12 cellular contexts compared by ENCODE assay signal in genomic region chr12:122126713-122127597, GRCh38. TPM values are rescaled to one million over a fixed set of nuclear protein-coding genes. Genes with fewer than 3 reads are reported as not detected.
DNase-seq lines count a peak whose midpoint lies in the region; ATAC-seq, FAIRE-seq and TF ChIP-seq lines count a peak whose summit lies in the region.
"Had no signal": no experiment of that assay in that cellular context is flagged by ENCODE, and none has a peak within 500 bp of the region (broad histone marks: within the 10 kb centered on the region; RNA-seq: fewer than 3 reads in every experiment).

No MANE protein-coding gene starts in this region.

- peaks cover 20% of the 10 kb centered on the region for H3K36me3 Mint-ChIP-seq in central memory CD8-positive, alpha-beta T cell (ENCODE audit: insufficient read depth)
- peaks cover 8% of the 10 kb centered on the region for H3K36me3 Mint-ChIP-seq in activated T-cell treated with anti-CD3 and anti-CD28 coated beads, Interleukin-2, amount 50 U/mL, for 4 hours (ENCODE audit: insufficient read depth)

- H3K36me3 ChIP-seq in H7 (replicated peaks; ENCODE audit: control insufficient read depth, insufficient read depth, low read length), result peaks cover 15% of the 10 kb centered on the region
- peaks cover 22% of the 10 kb centered on the region for H3K36me3 ChIP-seq in mucosa of descending colon (ENCODE audit: low read depth)

- DNase-seq in H7, result peak; percentile 68
- DNase-seq in central memory CD8-positive, alpha-beta T cell (ENCODE audit: low spot score in 2 of 2), result no peak
- DNase-seq in mucosa of descending colon, result peak in 1 of 3 donors; percentile 30
- no peak for DNase-seq in activated T-cell treated with anti-CD3 and anti-CD28 coated beads, Interleukin-2, amount 50 U/mL, for 4 hours
- DNase-seq in HTR-8/SVneo (ENCODE audit: insufficient read length, low spot score), result no peak
- DNase-seq: activated CD4-positive, alpha-beta T cell treated with anti-CD3 and anti-CD28 coated beads for 48 hours; NCI-H1436 treated with DMSO at 0.1 percent for 48 hours had no signal

- no peak overlapping the region for H3K4me3 Mint-ChIP-seq in central memory CD8-positive, alpha-beta T cell
- no peak overlapping the region for H3K4me3 Mint-ChIP-seq in activated T-cell treated with anti-CD3 and anti-CD28 coated beads, Interleukin-2, amount 50 U/mL, for 4 hours

- peak overlapping the region; percentile 10; the same call in 1 of the 2 replicates for H3K27ac ChIP-seq in 22Rv1

- H3K27ac Mint-ChIP-seq in central memory CD8-positive, alpha-beta T cell (ENCODE audit: low read depth), result peak overlapping the region; percentile 81

- H3K4me1 Mint-ChIP-seq in central memory CD8-positive, alpha-beta T cell, result peaks cover 24% of the 10 kb centered on the region
- H3K4me1 Mint-ChIP-seq in activated T-cell treated with anti-CD3 and anti-CD28 coated beads, Interleukin-2, amount 50 U/mL, for 4 hours (ENCODE audit: low read depth), result peaks cover 17% of the 10 kb centered on the region

- ATAC-seq in central memory CD8-positive, alpha-beta T cell (replicated peaks; ENCODE audit: extremely low read depth, poor library complexity, severe bottlenecking), result no peak
- ATAC-seq in mucosa of descending colon (peak; percentile 5), HG02642 (IDR thresholded peaks at IDR 0.05; ENCODE audit: poor library complexity, unreplicated experiment) (no peak), GM18519 (IDR thresholded peaks at IDR 0.05; ENCODE audit: low FRiP score, unreplicated experiment) (no peak)
- ATAC-seq in activated T-cell treated with anti-CD3 and anti-CD28 coated beads, Interleukin-2, amount 50 U/mL, for 4 hours, result no peak

- no peaks in the 10 kb centered on the region for H3K9me3 ChIP-seq in mucosa of descending colon

- H3K4me3 ChIP-seq in H7 (ENCODE audit: insufficient read depth, low read depth, low read length) (no peak overlapping the region), mucosa of descending colon (no peak overlapping the region)

- H3K27me3 Mint-ChIP-seq in central memory CD8-positive, alpha-beta T cell, result no peaks in the 10 kb centered on the region
- no peaks in the 10 kb centered on the region for H3K27me3 Mint-ChIP-seq in activated T-cell treated with anti-CD3 and anti-CD28 coated beads, Interleukin-2, amount 50 U/mL, for 4 hours (ENCODE audit: low read depth)

- intact Hi-C loops in mucosa of descending colon (cut with DNase I, micrococcal nuclease), result loop anchor here in 1 of 2 donors (5.0 kb wide), 1 partner anchor 75 kb away; no protein-coding TSS in a partner anchor

- no peaks in the 10 kb centered on the region for H3K9me3 Mint-ChIP-seq in central memory CD8-positive, alpha-beta T cell
- no peaks in the 10 kb centered on the region for H3K9me3 Mint-ChIP-seq in activated T-cell treated with anti-CD3 and anti-CD28 coated beads, Interleukin-2, amount 50 U/mL, for 4 hours

- TF ChIP-seq CTCF in 22Rv1 (IDR thresholded peaks at IDR 0.05), result peak; percentile 51
- TF ChIP-seq CTCF in mucosa of descending colon (IDR thresholded peaks at IDR 0.05), result no peak

- no peak for FAIRE-seq in HTR-8/SVneo (lab: Jason Lieb, UNC)
- FAIRE-seq: endometrium had no signal

- peaks cover 40% of the 10 kb centered on the region for H3K4me1 ChIP-seq in mucosa of descending colon (ENCODE audit: low read depth)

- no peaks in the 10 kb centered on the region for H3K27me3 ChIP-seq in H7 (ENCODE audit: control insufficient read depth, insufficient read depth, low read length)

RNA-seq across cellular contexts. Expression of gene IL31, which starts 47.1 kb away (rescaled TPM):
- total RNA-seq in H7 (2014; rRNA removed; shearing (Covaris generic)), result not detected in 2 replicates
- not detected for total RNA-seq in mucosa of descending colon
- total RNA-seq in activated T-cell treated with anti-CD3 and anti-CD28 coated beads, Interleukin-2, amount 50 U/mL, for 4 hours, result 10 to 100 TPM in 1 of 3 donors, 1 to 10 TPM in 2; 3.1 to 31.4 (median 5.3) TPM
- total RNA-seq: ureter had no signal

RNA-seq across cellular contexts. Expression of gene MLXIP, which starts 48.4 kb away (rescaled TPM):
- total RNA-seq in H7 (2014; rRNA removed; shearing (Covaris generic)), result 29.7 and 49.8 TPM in 2 replicates
- 100 to 1,000 TPM; 194 to 230 (median 201) TPM for total RNA-seq in mucosa of descending colon
- 10 to 100 TPM; 35.9 to 42.3 (median 37.9) TPM for total RNA-seq in activated T-cell treated with anti-CD3 and anti-CD28 coated beads, Interleukin-2, amount 50 U/mL, for 4 hours

RNA-seq across cellular contexts. Expression of gene LRRC43, which starts 56.0 kb away (rescaled TPM):
- total RNA-seq in H7 (2014; rRNA removed; shearing (Covaris generic)), result 0.22 TPM in 1 of 2 replicates, not detected in the other
- under 1 TPM in 2 of 3 donors, not detected in 1; 0.19 to 0.51 TPM for total RNA-seq in mucosa of descending colon
- under 1 TPM in 1 of 3 donors, not detected in 2; 0.28 TPM for total RNA-seq in activated T-cell treated with anti-CD3 and anti-CD28 coated beads, Interleukin-2, amount 50 U/mL, for 4 hours
